In the genomic region with DNA sequence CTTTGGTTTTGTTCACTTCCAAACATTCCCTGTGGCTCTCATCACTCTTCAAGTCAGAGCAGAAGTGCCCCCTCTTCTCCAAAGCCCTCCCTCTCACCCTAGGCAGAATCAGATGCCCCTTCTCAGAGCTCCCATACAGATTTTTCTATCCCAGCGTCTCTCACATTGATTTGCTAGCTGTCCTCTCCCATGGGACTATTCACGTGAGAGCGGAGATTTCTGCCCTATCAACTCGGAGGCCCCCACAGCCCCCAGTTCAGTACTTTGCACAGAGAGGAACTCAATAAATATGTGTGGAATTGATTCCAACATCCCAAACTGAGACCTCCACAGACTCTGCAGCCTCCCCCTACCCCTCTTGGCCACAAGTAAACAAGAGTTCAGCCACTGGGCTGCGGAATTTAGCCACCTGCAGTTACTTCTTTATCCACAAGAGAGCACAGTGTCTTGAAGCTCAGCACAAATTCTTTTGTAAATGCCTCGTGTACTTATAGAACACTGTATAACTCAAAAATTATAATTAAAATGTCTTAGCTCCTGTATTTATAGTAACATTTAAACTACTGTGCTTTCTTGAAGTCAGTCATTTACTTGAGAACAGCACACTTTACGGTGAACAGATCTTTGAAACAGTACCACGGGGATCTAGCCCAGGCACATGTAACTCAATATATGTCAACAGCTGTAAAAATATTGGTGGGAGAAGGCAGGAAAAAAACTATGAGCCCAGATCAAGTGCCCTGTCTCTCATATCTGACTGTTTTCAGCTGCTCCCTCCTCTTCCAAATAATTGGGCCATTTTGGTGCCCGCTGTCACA, we compare ENCODE assay signal across 9 cellular contexts.
DNase-seq lines count a peak whose midpoint lies in the region; ATAC-seq and TF ChIP-seq lines count a peak whose summit lies in the region.
"Had no signal": no experiment of that assay in that cellular context is flagged by ENCODE, and none has a peak within 500 bp of the region (broad histone marks: within the 10 kb centered on the region; RNA-seq: fewer than 3 reads in every experiment).

No MANE protein-coding gene starts in this region.

- H3K27me3 Mint-ChIP-seq in naive thymus-derived CD4-positive, alpha-beta T cell: no peaks in the 10 kb centered on the region
- H3K27me3 Mint-ChIP-seq in activated CD8-positive, alpha-beta memory T cell treated with anti-CD3 and anti-CD28 coated beads, Interleukin-2, amount 10 ng/mL, durations not matched to agents 7 days and 5 days: no peaks in the 10 kb centered on the region
- H3K27me3 Mint-ChIP-seq: activated naive CD8-positive, alpha-beta T cell had no signal

- H3K9me3 ChIP-seq in upper lobe of left lung: no peaks in the 10 kb centered on the region
- H3K9me3 ChIP-seq in naive thymus-derived CD4-positive, alpha-beta T cell (ENCODE audit: control insufficient read depth in 2 of 3, low read length in 3 of 3): no peaks in the 10 kb centered on the region

- POLR2A ChIA-PET in naive thymus-derived CD4-positive, alpha-beta T cell (lab: Charles Lee): no interaction called here

- no peaks in the 10 kb centered on the region for H3K27me3 ChIP-seq in upper lobe of left lung
- H3K27me3 ChIP-seq in naive thymus-derived CD4-positive, alpha-beta T cell (ENCODE audit: control insufficient read depth in 2 of 2, insufficient read depth in 2 of 2, low read length in 2 of 2): no peaks in the 10 kb centered on the region

- intact Hi-C loops in Right ventricle myocardium superior (cut with DNase I): no loop called here
- intact Hi-C loops in Right ventricle myocardium inferior (cut with DNase I): loop anchor here (5.0 kb wide), 1 partner anchor 36 kb away; no protein-coding TSS in a partner anchor
- intact Hi-C loops in naive thymus-derived CD4-positive, alpha-beta T cell (cut with micrococcal nuclease): no loop called here

- DNase-seq in Right ventricle myocardium superior: no peak
- DNase-seq in Right ventricle myocardium inferior (ENCODE audit: missing footprints): no peak
- peak; percentile 54 for DNase-seq in RPMI8226
- peak; percentile 38 for DNase-seq in iPS DF 19.7 (ENCODE audit: low read depth, low spot score)
- no peak for DNase-seq in upper lobe of left lung
- no peak for DNase-seq in NCI-H2029 treated with DMSO at 0.1 percent for 48 hours (lab: John Stamatoyannopoulos, UW)
- no peak for DNase-seq in naive thymus-derived CD4-positive, alpha-beta T cell
- DNase-seq in activated CD8-positive, alpha-beta memory T cell treated with anti-CD3 and anti-CD28 coated beads, Interleukin-2, amount 10 ng/mL, durations not matched to agents 7 days and 5 days: no peak

- CTCF ChIA-PET in naive thymus-derived CD4-positive, alpha-beta T cell (lab: Charles Lee): no interaction called here
- CTCF ChIA-PET in activated CD8-positive, alpha-beta memory T cell treated with anti-CD3 and anti-CD28 coated beads, Interleukin-2, amount 10 ng/mL, durations not matched to agents 7 days and 5 days (lab: Charles Lee): no interaction called here

- no peaks in the 10 kb centered on the region for H3K9me3 Mint-ChIP-seq in naive thymus-derived CD4-positive, alpha-beta T cell
- H3K9me3 Mint-ChIP-seq in activated CD8-positive, alpha-beta memory T cell treated with anti-CD3 and anti-CD28 coated beads, Interleukin-2, amount 10 ng/mL, durations not matched to agents 7 days and 5 days (ENCODE audit: low read depth): no peaks in the 10 kb centered on the region

- H3K4me3 Mint-ChIP-seq in naive thymus-derived CD4-positive, alpha-beta T cell: no peak overlapping the region
- H3K4me3 Mint-ChIP-seq in activated CD8-positive, alpha-beta memory T cell treated with anti-CD3 and anti-CD28 coated beads, Interleukin-2, amount 10 ng/mL, durations not matched to agents 7 days and 5 days: no peak overlapping the region
- H3K4me3 Mint-ChIP-seq: activated naive CD8-positive, alpha-beta T cell had no signal

- H3K36me3 ChIP-seq in upper lobe of left lung: no peaks in the 10 kb centered on the region
- H3K36me3 ChIP-seq in naive thymus-derived CD4-positive, alpha-beta T cell (ENCODE audit: control insufficient read depth in 2 of 3, insufficient read depth in 3 of 3, low read length in 3 of 3): no peaks in the 10 kb centered on the region

- no peak overlapping the region for H3K27ac ChIP-seq in upper lobe of left lung
- H3K27ac ChIP-seq in naive thymus-derived CD4-positive, alpha-beta T cell (ENCODE audit: low read depth, low read length): no peak overlapping the region

- no peak overlapping the region for H3K4me3 ChIP-seq in upper lobe of left lung
- H3K4me3 ChIP-seq in naive thymus-derived CD4-positive, alpha-beta T cell (ENCODE audit: low read length): no peak overlapping the region

- WGBS in upper lobe of left lung, 2 donors: 66 to 68% methylated on average over 9 of the region's 9 CpGs

- peak in 4 of 6 experiments; percentile 20 to 28 (median 24) for TF ChIP-seq CTCF in upper lobe of left lung (IDR thresholded peaks at IDR 0.05)

- no peaks in the 10 kb centered on the region for H3K4me1 Mint-ChIP-seq in naive thymus-derived CD4-positive, alpha-beta T cell
- H3K4me1 Mint-ChIP-seq in activated CD8-positive, alpha-beta memory T cell treated with anti-CD3 and anti-CD28 coated beads, Interleukin-2, amount 10 ng/mL, durations not matched to agents 7 days and 5 days: no peaks in the 10 kb centered on the region

- no peaks in the 10 kb centered on the region for H3K36me3 Mint-ChIP-seq in naive thymus-derived CD4-positive, alpha-beta T cell
- H3K36me3 Mint-ChIP-seq in activated CD8-positive, alpha-beta memory T cell treated with anti-CD3 and anti-CD28 coated beads, Interleukin-2, amount 10 ng/mL, durations not matched to agents 7 days and 5 days: no peaks in the 10 kb centered on the region
- H3K36me3 Mint-ChIP-seq: activated naive CD8-positive, alpha-beta T cell had no signal

- peak; percentile 21 for ATAC-seq in Right ventricle myocardium superior (ENCODE audit: poor library complexity)
- no peak for ATAC-seq in Right ventricle myocardium inferior
- no peak for ATAC-seq in upper lobe of left lung (ENCODE audit: low FRiP score in 2 of 2)
- ATAC-seq in naive thymus-derived CD4-positive, alpha-beta T cell: no peak
- ATAC-seq in activated CD8-positive, alpha-beta memory T cell treated with anti-CD3 and anti-CD28 coated beads, Interleukin-2, amount 10 ng/mL, durations not matched to agents 7 days and 5 days: no peak

- no peak for TF ChIP-seq POLR2A in upper lobe of left lung (IDR thresholded peaks at IDR 0.05)

- no peak for TF ChIP-seq EP300 in upper lobe of left lung (IDR thresholded peaks at IDR 0.05)

- H3K27ac Mint-ChIP-seq in naive thymus-derived CD4-positive, alpha-beta T cell: no peak overlapping the region
- H3K27ac Mint-ChIP-seq in activated CD8-positive, alpha-beta memory T cell treated with anti-CD3 and anti-CD28 coated beads, Interleukin-2, amount 10 ng/mL, durations not matched to agents 7 days and 5 days: no peak overlapping the region
- H3K27ac Mint-ChIP-seq: activated naive CD8-positive, alpha-beta T cell had no signal

- no peaks in the 10 kb centered on the region for H3K4me1 ChIP-seq in upper lobe of left lung
- H3K4me1 ChIP-seq in naive thymus-derived CD4-positive, alpha-beta T cell (ENCODE audit: control insufficient read depth in 2 of 2, insufficient read depth in 2 of 2, low read length in 2 of 2): no peaks in the 10 kb centered on the region

Comparison
In these comparisons a context has a peak if more than half of its experiments do, and no peak if none do; other contexts are left out.
1. DNase-seq: peak in RPMI8226 (single experiment) and iPS DF 19.7 (single experiment); none in Right ventricle myocardium superior (single experiment), Right ventricle myocardium inferior (single experiment), upper lobe of left lung (0 of 2), NCI-H2029 treated with DMSO at 0.1 percent for 48 hours (single experiment), naive thymus-derived CD4-positive, alpha-beta T cell (0 of 9) and activated CD8-positive, alpha-beta memory T cell treated with anti-CD3 and anti-CD28 coated beads, Interleukin-2, amount 10 ng/mL, durations not matched to agents 7 days and 5 days (single experiment).